1 cellular context compared by ENCODE assay signal in the genomic region with DNA sequence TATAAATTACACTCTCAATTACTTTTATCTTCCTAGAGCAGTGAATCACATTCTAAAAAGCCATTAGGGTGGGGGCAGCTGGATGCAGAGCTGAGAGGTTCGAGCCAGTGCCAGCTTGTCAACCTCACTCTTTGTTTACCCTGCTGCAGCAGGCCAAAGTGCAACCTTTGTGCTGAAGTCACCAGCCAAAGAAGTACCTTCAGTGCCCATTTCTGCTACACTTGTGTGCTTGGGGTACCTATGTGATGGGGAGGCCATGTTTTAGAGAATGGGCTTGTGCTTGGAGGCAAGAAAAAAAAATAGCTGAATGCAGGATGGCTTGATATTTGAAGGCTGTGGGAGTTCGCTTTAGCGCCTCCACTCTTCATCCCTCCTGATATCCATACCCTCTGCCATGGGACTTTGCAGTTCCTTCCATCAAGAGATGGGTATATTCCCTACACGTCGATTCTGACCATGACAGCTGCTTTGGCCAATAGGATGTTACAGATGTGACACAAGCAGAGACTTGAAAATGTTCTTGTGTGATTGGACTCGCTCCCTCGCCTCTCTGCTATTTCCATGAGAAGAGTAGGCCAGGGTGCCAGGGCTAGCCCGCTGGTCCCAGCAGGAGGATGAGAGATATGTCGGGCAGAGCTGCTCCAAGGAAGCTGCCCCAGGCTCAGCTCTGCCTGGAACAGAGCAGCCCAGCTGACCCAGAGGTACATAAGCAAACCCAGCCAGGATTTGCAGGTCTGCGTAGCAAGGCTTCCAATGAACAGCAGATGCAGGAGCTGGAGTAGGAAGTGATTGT.
A peak's percentile ranks its signal among the peaks of the same experiment; 100 is the strongest.
TF ChIP-seq lines count a peak whose summit lies in the region.

No MANE protein-coding gene starts in this region.

TF ChIP-seq in HepG2, 621 proteins besides CTCF, POLR2A, EP300 and RAD21 (continued from another document and continues in another):
- TF ChIP-seq, protein P1, sequence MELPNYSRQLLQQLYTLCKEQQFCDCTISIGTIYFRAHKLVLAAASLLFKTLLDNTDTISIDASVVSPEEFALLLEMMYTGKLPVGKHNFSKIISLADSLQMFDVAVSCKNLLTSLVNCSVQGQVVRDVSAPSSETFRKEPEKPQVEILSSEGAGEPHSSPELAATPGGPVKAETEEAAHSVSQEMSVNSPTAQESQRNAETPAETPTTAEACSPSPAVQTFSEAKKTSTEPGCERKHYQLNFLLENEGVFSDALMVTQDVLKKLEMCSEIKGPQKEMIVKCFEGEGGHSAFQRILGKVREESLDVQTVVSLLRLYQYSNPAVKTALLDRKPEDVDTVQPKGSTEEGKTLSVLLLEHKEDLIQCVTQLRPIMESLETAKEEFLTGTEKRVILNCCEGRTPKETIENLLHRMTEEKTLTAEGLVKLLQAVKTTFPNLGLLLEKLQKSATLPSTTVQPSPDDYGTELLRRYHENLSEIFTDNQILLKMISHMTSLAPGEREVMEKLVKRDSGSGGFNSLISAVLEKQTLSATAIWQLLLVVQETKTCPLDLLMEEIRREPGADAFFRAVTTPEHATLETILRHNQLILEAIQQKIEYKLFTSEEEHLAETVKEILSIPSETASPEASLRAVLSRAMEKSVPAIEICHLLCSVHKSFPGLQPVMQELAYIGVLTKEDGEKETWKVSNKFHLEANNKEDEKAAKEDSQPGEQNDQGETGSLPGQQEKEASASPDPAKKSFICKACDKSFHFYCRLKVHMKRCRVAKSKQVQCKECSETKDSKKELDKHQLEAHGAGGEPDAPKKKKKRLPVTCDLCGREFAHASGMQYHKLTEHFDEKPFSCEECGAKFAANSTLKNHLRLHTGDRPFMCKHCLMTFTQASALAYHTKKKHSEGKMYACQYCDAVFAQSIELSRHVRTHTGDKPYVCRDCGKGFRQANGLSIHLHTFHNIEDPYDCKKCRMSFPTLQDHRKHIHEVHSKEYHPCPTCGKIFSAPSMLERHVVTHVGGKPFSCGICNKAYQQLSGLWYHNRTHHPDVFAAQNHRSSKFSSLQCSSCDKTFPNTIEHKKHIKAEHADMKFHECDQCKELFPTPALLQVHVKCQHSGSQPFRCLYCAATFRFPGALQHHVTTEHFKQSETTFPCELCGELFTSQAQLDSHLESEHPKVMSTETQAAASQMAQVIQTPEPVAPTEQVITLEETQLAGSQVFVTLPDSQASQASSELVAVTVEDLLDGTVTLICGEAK (IDR thresholded peaks at IDR 0.05): no peak
- TF ChIP-seq, protein P1 (CRISPR knock-in tag; IDR thresholded peaks at IDR 0.05): 0 out of 2 replicates have a peak, but pooled peaks have one; percentile 14
- no peak for TF ChIP-seq KLF13 (CRISPR knock-in tag; IDR thresholded peaks at IDR 0.05)
- peak; percentile 80 for TF ChIP-seq MIER2 (CRISPR knock-in tag; IDR thresholded peaks at IDR 0.05)
- no peak for TF ChIP-seq SETDB1 (CRISPR knock-in tag; IDR thresholded peaks at IDR 0.05; ENCODE audit: borderline replicate concordance)
- 0 out of 2 replicates have a peak, but pooled peaks have one; percentile 58 for TF ChIP-seq AKAP8 (CRISPR knock-in tag; IDR thresholded peaks at IDR 0.05)
- TF ChIP-seq FOXC1 (CRISPR knock-in tag; IDR thresholded peaks at IDR 0.05; ENCODE audit: borderline replicate concordance): 0 out of 2 replicates have a peak, but pooled peaks have one; percentile 72
- TF ChIP-seq, protein P2, sequence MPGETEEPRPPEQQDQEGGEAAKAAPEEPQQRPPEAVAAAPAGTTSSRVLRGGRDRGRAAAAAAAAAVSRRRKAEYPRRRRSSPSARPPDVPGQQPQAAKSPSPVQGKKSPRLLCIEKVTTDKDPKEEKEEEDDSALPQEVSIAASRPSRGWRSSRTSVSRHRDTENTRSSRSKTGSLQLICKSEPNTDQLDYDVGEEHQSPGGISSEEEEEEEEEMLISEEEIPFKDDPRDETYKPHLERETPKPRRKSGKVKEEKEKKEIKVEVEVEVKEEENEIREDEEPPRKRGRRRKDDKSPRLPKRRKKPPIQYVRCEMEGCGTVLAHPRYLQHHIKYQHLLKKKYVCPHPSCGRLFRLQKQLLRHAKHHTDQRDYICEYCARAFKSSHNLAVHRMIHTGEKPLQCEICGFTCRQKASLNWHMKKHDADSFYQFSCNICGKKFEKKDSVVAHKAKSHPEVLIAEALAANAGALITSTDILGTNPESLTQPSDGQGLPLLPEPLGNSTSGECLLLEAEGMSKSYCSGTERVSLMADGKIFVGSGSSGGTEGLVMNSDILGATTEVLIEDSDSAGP (CRISPR knock-in tag; IDR thresholded peaks at IDR 0.05; ENCODE audit: borderline replicate concordance): peak; percentile 56
- peak; percentile 80; the same call in 1 of the 2 replicates for TF ChIP-seq RCOR2 (CRISPR knock-in tag; IDR thresholded peaks at IDR 0.05)
- TF ChIP-seq, protein P3, sequence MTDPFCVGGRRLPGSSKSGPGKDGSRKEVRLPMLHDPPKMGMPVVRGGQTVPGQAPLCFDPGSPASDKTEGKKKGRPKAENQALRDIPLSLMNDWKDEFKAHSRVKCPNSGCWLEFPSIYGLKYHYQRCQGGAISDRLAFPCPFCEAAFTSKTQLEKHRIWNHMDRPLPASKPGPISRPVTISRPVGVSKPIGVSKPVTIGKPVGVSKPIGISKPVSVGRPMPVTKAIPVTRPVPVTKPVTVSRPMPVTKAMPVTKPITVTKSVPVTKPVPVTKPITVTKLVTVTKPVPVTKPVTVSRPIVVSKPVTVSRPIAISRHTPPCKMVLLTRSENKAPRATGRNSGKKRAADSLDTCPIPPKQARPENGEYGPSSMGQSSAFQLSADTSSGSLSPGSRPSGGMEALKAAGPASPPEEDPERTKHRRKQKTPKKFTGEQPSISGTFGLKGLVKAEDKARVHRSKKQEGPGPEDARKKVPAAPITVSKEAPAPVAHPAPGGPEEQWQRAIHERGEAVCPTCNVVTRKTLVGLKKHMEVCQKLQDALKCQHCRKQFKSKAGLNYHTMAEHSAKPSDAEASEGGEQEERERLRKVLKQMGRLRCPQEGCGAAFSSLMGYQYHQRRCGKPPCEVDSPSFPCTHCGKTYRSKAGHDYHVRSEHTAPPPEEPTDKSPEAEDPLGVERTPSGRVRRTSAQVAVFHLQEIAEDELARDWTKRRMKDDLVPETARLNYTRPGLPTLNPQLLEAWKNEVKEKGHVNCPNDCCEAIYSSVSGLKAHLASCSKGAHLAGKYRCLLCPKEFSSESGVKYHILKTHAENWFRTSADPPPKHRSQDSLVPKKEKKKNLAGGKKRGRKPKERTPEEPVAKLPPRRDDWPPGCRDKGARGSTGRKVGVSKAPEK (CRISPR knock-in tag; IDR thresholded peaks at IDR 0.05; ENCODE audit: borderline replicate concordance): no peak
- no peak for TF ChIP-seq ZNF207 (IDR thresholded peaks at IDR 0.05; ENCODE audit: borderline replicate concordance)
- TF ChIP-seq, protein P4, sequence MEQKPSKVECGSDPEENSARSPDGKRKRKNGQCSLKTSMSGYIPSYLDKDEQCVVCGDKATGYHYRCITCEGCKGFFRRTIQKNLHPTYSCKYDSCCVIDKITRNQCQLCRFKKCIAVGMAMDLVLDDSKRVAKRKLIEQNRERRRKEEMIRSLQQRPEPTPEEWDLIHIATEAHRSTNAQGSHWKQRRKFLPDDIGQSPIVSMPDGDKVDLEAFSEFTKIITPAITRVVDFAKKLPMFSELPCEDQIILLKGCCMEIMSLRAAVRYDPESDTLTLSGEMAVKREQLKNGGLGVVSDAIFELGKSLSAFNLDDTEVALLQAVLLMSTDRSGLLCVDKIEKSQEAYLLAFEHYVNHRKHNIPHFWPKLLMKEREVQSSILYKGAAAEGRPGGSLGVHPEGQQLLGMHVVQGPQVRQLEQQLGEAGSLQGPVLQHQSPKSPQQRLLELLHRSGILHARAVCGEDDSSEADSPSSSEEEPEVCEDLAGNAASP (CRISPR knock-in tag; IDR thresholded peaks at IDR 0.05; ENCODE audit: borderline replicate concordance): peak; percentile 54; the same call in 1 of the 2 replicates
- no peak for TF ChIP-seq KMT2A (CRISPR knock-in tag; IDR thresholded peaks at IDR 0.05)
- no peak for TF ChIP-seq ZNF598 (CRISPR knock-in tag; IDR thresholded peaks at IDR 0.05; ENCODE audit: borderline replicate concordance)
- no peak for TF ChIP-seq ZNF10 (CRISPR knock-in tag; IDR thresholded peaks at IDR 0.05; ENCODE audit: borderline replicate concordance, low read depth)
- TF ChIP-seq TEAD3 (CRISPR knock-in tag; optimal IDR thresholded peaks at IDR 0.05; ENCODE audit: borderline replicate concordance): peak; percentile 81
- TF ChIP-seq ZNF382 (CRISPR knock-in tag; IDR thresholded peaks at IDR 0.05; ENCODE audit: borderline replicate concordance): no peak
- peak; percentile 98 for TF ChIP-seq FOXA3 (CRISPR knock-in tag; IDR thresholded peaks at IDR 0.05)
- peak; percentile 83 for TF ChIP-seq FOSL2 (CRISPR knock-in tag; IDR thresholded peaks at IDR 0.05)
- no peak for TF ChIP-seq HMGA1 (CRISPR knock-in tag; conservative IDR thresholded peaks at IDR 0.05)
- TF ChIP-seq ZNF326 (CRISPR knock-in tag; IDR thresholded peaks at IDR 0.05; ENCODE audit: borderline replicate concordance): no peak
- TF ChIP-seq, protein P5, sequence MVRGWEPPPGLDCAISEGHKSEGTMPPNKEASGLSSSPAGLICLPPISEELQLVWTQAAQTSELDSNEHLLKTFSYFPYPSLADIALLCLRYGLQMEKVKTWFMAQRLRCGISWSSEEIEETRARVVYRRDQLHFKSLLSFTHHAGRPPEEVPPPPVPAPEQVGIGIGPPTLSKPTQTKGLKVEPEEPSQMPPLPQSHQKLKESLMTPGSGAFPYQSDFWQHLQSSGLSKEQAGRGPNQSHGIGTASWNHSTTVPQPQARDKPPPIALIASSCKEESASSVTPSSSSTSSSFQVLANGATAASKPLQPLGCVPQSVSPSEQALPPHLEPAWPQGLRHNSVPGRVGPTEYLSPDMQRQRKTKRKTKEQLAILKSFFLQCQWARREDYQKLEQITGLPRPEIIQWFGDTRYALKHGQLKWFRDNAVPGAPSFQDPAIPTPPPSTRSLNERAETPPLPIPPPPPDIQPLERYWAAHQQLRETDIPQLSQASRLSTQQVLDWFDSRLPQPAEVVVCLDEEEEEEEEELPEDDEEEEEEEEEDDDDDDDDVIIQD (CRISPR knock-in tag; IDR thresholded peaks at IDR 0.05; ENCODE audit: low read depth): peak; percentile 89
- peak; percentile 67; the same call in 1 of the 2 replicates for TF ChIP-seq ZNF788 (CRISPR knock-in tag; IDR thresholded peaks at IDR 0.05; ENCODE audit: borderline replicate concordance)
- TF ChIP-seq ZNF451 (CRISPR knock-in tag; IDR thresholded peaks at IDR 0.05): 0 out of 2 replicates have a peak, but pooled peaks have one; percentile 27
- TF ChIP-seq HOXA3 (CRISPR knock-in tag; IDR thresholded peaks at IDR 0.05): peak; percentile 67; the same call in 1 of the 2 replicates
- TF ChIP-seq, protein P6, sequence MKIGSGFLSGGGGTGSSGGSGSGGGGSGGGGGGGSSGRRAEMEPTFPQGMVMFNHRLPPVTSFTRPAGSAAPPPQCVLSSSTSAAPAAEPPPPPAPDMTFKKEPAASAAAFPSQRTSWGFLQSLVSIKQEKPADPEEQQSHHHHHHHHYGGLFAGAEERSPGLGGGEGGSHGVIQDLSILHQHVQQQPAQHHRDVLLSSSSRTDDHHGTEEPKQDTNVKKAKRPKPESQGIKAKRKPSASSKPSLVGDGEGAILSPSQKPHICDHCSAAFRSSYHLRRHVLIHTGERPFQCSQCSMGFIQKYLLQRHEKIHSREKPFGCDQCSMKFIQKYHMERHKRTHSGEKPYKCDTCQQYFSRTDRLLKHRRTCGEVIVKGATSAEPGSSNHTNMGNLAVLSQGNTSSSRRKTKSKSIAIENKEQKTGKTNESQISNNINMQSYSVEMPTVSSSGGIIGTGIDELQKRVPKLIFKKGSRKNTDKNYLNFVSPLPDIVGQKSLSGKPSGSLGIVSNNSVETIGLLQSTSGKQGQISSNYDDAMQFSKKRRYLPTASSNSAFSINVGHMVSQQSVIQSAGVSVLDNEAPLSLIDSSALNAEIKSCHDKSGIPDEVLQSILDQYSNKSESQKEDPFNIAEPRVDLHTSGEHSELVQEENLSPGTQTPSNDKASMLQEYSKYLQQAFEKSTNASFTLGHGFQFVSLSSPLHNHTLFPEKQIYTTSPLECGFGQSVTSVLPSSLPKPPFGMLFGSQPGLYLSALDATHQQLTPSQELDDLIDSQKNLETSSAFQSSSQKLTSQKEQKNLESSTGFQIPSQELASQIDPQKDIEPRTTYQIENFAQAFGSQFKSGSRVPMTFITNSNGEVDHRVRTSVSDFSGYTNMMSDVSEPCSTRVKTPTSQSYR (CRISPR knock-in tag; IDR thresholded peaks at IDR 0.05; ENCODE audit: borderline replicate concordance): peak; percentile 72; the same call in 1 of the 2 replicates
- no peak for TF ChIP-seq ARNT (IDR thresholded peaks at IDR 0.05)
- TF ChIP-seq, protein P7, sequence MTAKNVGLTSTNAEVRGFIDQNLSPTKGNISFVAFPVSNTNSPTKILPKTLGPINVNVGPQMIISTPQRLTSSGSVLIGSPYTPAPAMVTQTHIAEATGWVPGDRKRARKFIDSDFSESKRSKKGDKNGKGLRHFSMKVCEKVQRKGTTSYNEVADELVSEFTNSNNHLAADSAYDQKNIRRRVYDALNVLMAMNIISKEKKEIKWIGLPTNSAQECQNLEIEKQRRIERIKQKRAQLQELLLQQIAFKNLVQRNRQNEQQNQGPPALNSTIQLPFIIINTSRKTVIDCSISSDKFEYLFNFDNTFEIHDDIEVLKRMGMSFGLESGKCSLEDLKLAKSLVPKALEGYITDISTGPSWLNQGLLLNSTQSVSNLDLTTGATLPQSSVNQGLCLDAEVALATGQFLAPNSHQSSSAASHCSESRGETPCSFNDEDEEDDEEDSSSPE (CRISPR knock-in tag; IDR thresholded peaks at IDR 0.05): no peak
- TF ChIP-seq HCFC1 (IDR thresholded peaks at IDR 0.05; ENCODE audit: low read depth, low read length): no peak
- TF ChIP-seq RBFOX2 (IDR thresholded peaks at IDR 0.05; ENCODE audit: low read depth, low read length): no peak
- TF ChIP-seq, protein P8, sequence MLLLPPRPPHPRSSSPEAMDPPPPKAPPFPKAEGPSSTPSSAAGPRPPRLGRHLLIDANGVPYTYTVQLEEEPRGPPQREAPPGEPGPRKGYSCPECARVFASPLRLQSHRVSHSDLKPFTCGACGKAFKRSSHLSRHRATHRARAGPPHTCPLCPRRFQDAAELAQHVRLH (CRISPR knock-in tag; IDR thresholded peaks at IDR 0.05; ENCODE audit: borderline replicate concordance, low read depth): peak; percentile 23; the same call in 1 of the 2 replicates
